23 cellular contexts compared by ENCODE assay signal in the genomic region with DNA sequence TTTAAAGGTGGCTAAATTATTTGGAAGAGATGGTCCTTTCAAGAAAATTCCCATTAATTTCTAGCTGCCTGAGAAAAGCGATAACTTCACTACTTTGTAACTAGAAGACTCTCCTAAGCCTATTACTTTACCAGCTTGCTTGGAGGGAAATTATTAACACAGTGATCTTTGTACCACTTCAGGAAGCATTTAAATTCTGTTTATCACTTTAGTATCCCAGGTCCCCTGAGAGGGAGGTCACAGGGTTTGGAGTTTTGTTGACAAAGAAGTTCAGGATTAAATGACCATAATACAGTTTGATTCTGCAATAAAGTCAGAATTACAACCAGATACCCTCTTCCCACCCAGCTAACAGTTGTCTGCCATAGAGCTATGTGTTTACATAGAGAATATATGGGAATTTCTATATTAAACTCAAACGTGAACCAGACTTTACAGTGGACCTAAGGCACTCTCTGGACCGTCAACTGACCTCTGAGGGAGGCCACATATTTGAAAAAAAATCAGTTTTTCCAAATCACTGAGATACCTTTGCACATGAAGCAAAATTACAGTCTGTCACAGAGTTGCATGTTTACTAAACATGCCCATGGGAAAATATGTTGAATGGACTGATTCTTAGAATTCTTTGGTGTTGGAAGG. TPM values are rescaled to one million over a fixed set of nuclear protein-coding genes. Genes with fewer than 3 reads are reported as not detected.
DNase-seq lines count a peak whose midpoint lies in the region; ATAC-seq, FAIRE-seq and TF ChIP-seq lines count a peak whose summit lies in the region.
"Had no signal": no experiment of that assay in that cellular context is flagged by ENCODE, and none has a peak within 500 bp of the region (broad histone marks: within the 10 kb centered on the region; RNA-seq: fewer than 3 reads in every experiment).

No MANE protein-coding gene starts in this region.

- H3K4me1 Mint-ChIP-seq in T-helper 2 cell treated with Interferon-gamma antibody and Interleukin-4, amounts not matched to agents 5 μg/mL and 100 μg/mL, for 36 hours (ENCODE audit: low read depth) = peaks cover 53% of the 10 kb centered on the region

- peaks cover 0 to 3% of the 10 kb centered on the region in 2 donors for H3K4me1 ChIP-seq in kidney (ENCODE audit: control insufficient read depth in 1 of 2, insufficient read depth in 1 of 2, low read depth in 1 of 2, low read length in 2 of 2)

- H3K36me3 Mint-ChIP-seq in T-helper 2 cell treated with Interferon-gamma antibody and Interleukin-4, amounts not matched to agents 5 μg/mL and 100 μg/mL, for 36 hours (ENCODE audit: low read depth) = peaks cover 26% of the 10 kb centered on the region

- intact Hi-C loops in kidney (cut with DNase I) = no loop called here

- H3K27ac ChIP-seq in kidney (ENCODE audit: low read depth in 2 of 2, low read length in 2 of 2) = peak overlapping the region; percentile 4 to 79
- H3K27ac ChIP-seq: 22Rv1, GM23248 had no signal

- peak overlapping the region; percentile 4 for H3K4me3 Mint-ChIP-seq in T-helper 2 cell treated with Interferon-gamma antibody and Interleukin-4, amounts not matched to agents 5 μg/mL and 100 μg/mL, for 36 hours

- H3K36me3 ChIP-seq in kidney (ENCODE audit: control insufficient read depth in 1 of 2, insufficient read depth in 2 of 2, low read length in 2 of 2) = no peaks in the 10 kb centered on the region
- H3K36me3 ChIP-seq: HAP-1 had no signal

- H3K4me3 ChIP-seq in kidney (ENCODE audit: low read length in 2 of 2) = peak overlapping the region; percentile 0 to 60
- H3K4me3 ChIP-seq: GM23248, HAP-1 had no signal

- H3K9me3 ChIP-seq in kidney (ENCODE audit: control insufficient read depth in 1 of 2, low read length in 2 of 2) = no peaks in the 10 kb centered on the region
- H3K9me3 ChIP-seq: HAP-1, SK-N-SH had no signal

- no peak overlapping the region for H3K27ac Mint-ChIP-seq in T-helper 2 cell treated with Interferon-gamma antibody and Interleukin-4, amounts not matched to agents 5 μg/mL and 100 μg/mL, for 36 hours

- no peak for DNase-seq in T-helper 2 cell treated with Interferon-gamma antibody and Interleukin-4, amounts not matched to agents 5 μg/mL and 100 μg/mL, for 36 hours (ENCODE audit: low spot score)
- DNase-seq in T-helper 2 cell (no peak), HuH-7 (ENCODE audit: low spot score) (peak; percentile 48), kidney (no peak), renal cortical epithelial cell (ENCODE audit: low read depth) (peak; percentile 14), NOMO-1 treated with DMSO at 0.1 percent for 48 hours (lab: John Stamatoyannopoulos, UW; ENCODE audit: unreplicated experiment) (no peak), urothelium cell line (ENCODE audit: low spot score) (no peak)
- DNase-seq: DMS 273 treated with DMSO at 0.1 percent for 48 hours, DND-41, GM23248, MM.1S, NCI-H1105, NCI-H1694, NCI-H2081 treated with DMSO at 0.1 percent for 48 hours, RPMI8226, SHP77 treated with DMSO at 0.1 percent for 48 hours, SK-N-SH had no signal

- H3K9ac ChIP-seq in kidney (ENCODE audit: low read length in 2 of 2) = no peak overlapping the region
- H3K9ac ChIP-seq: GM23248, SK-N-SH had no signal

- H3K9me3 Mint-ChIP-seq in T-helper 2 cell treated with Interferon-gamma antibody and Interleukin-4, amounts not matched to agents 5 μg/mL and 100 μg/mL, for 36 hours = no peaks in the 10 kb centered on the region

- FAIRE-seq in kidney (lab: Jason Lieb, UNC) = no peak
- no peak for FAIRE-seq in urothelium cell line (lab: Jason Lieb, UNC)
- FAIRE-seq: HTR-8/SVneo had no signal

- no peak for ATAC-seq in GM21367 (IDR thresholded peaks at IDR 0.05; ENCODE audit: unreplicated experiment)

- H3K27me3 Mint-ChIP-seq in T-helper 2 cell treated with Interferon-gamma antibody and Interleukin-4, amounts not matched to agents 5 μg/mL and 100 μg/mL, for 36 hours (ENCODE audit: low read depth) = no peaks in the 10 kb centered on the region

- TF ChIP-seq CTCF in kidney (IDR thresholded peaks at IDR 0.05; ENCODE audit: borderline replicate concordance, extremely low read depth, insufficient read depth) = no peak

RNA-seq across cellular contexts. Expression of gene SLC27A2, which starts 3.0 kb away (rescaled TPM):
- total RNA-seq in kidney = 26.5 TPM
- polyA plus RNA-seq in kidney (ENCODE audit: insufficient read depth, low read depth, low replicate concordance) = 31.2 TPM
- 2.8 and 6.8 TPM in 2 replicates for total RNA-seq in renal cortical epithelial cell
- total RNA-seq: G401, GM23248, LHCN-M2 had no signal
- polyA plus RNA-seq: GM23248 had no signal

Comparison
In these comparisons a context has a peak if more than half of its experiments do, and no peak if none do; other contexts are left out.
1. DNase-seq: peak in HuH-7 (single experiment) and renal cortical epithelial cell (single experiment); none in T-helper 2 cell treated with Interferon-gamma antibody and Interleukin-4, amounts not matched to agents 5 μg/mL and 100 μg/mL, for 36 hours (single experiment), T-helper 2 cell (0 of 5), kidney (single experiment), NOMO-1 treated with DMSO at 0.1 percent for 48 hours (single experiment) and urothelium cell line (single experiment).